14 cellular contexts compared by ENCODE assay signal in the genomic region with DNA sequence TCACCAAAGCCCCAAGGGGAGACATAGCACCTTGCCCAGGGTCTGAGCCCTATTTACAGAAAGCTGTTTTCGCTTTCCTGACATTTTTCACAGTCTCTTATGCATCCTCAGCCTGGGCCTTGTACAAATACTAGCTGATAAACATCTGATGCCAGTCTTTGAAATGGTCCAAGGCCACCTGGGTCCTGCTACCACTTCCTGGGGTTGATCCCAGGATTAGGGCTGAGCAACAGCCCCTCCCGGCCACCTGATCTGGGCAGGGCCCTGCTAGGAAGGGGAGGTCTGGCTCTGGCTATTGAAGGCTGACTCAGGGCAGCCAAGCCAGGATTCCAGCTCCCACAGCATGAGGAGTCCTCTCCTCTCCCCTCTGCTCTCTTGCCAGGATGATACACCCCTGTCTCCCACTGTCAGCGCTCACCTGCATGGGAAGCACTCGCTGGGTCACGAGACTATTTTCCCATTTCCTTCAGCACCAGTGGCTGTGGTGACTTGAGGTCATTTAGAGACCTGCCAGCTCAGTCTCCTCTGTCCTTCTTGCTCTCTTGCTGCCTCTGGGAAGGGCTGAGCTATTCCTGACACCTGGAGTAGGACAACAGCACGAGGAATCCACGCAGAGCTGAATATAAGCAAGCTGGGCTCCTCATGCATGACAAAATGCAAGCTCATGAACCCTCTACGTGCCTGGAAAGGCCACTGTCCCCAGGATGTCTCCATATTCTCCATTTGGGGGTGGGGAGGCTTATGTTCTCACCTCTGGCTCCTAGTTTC. TPM values are rescaled to one million over a fixed set of nuclear protein-coding genes. Genes with fewer than 3 reads are reported as not detected.
A peak's percentile ranks its signal among the peaks of the same experiment; 100 is the strongest.
DNase-seq lines count a peak whose midpoint lies in the region; ATAC-seq and TF ChIP-seq lines count a peak whose summit lies in the region.
"Had no signal": no experiment of that assay in that cellular context is flagged by ENCODE, and none has a peak within 500 bp of the region (broad histone marks: within the 10 kb centered on the region; RNA-seq: fewer than 3 reads in every experiment).

No MANE protein-coding gene starts in this region.

- no peaks in the 10 kb centered on the region for H3K9me3 Mint-ChIP-seq in nephron
- no peaks in the 10 kb centered on the region for H3K9me3 Mint-ChIP-seq in activated T-helper 1 cell treated with anti-CD3 and anti-CD28 coated beads, Interleukin-12 subunit alpha, Interleukin-12 subunit beta, Interleukin-2, Interleukin-4 antibody, amounts not matched to agents 30 ng/mL and 10 ng/mL and 1 ng/mL, durations not matched to agents 14 hours and 24 hours and 36 hours
- H3K9me3 Mint-ChIP-seq: immature natural killer cell, natural killer cell had no signal

- DNase-seq in A172 (ENCODE audit: low spot score) (peak; percentile 19), ecto neural progenitor cell (ENCODE audit: low spot score) (peak; percentile 48), NK-92 (lab: John Stamatoyannopoulos, UW; ENCODE audit: unreplicated experiment) (no peak), heart right ventricle (no peak), germinal center (ENCODE audit: low spot score) (no peak)
- no peak for DNase-seq in activated T-helper 1 cell treated with anti-CD3 and anti-CD28 coated beads, Interleukin-12 subunit alpha, Interleukin-12 subunit beta, Interleukin-2, Interleukin-4 antibody, amounts not matched to agents 30 ng/mL and 10 ng/mL and 1 ng/mL, durations not matched to agents 14 hours and 24 hours and 36 hours (ENCODE audit: low spot score)
- DNase-seq: activated naive CD8-positive, alpha-beta T cell treated with anti-CD3 and anti-CD28 coated beads, Interleukin-2, amount 10 ng/mL, durations not matched to agents 7 days and 5 days; GDM1; immature natural killer cell; natural killer cell; NCI-H2171 treated with DMSO at 0.1 percent for 48 hours; uterus had no signal

- no peak for TF ChIP-seq CTCF in nephron (IDR thresholded peaks at IDR 0.05; ENCODE audit: unreplicated experiment in 3 of 3)
- TF ChIP-seq CTCF in heart right ventricle (IDR thresholded peaks at IDR 0.05) = no peak

- H3K4me3 ChIP-seq in HUES48 (ENCODE audit: low read depth, low read length) = no peak overlapping the region
- no peak overlapping the region for H3K4me3 ChIP-seq in heart right ventricle
- H3K4me3 ChIP-seq: uterus had no signal

- no peaks in the 10 kb centered on the region for H3K36me3 ChIP-seq in HUES48 (ENCODE audit: control insufficient read depth, insufficient read depth, low read length)
- no peaks in the 10 kb centered on the region for H3K36me3 ChIP-seq in heart right ventricle
- H3K36me3 ChIP-seq: uterus had no signal

- ATAC-seq in heart right ventricle = no peak
- ATAC-seq: natural killer cell had no signal

- H3K9me3 ChIP-seq in HUES48 (ENCODE audit: control insufficient read depth, insufficient read depth, low read length) (no peaks in the 10 kb centered on the region), heart right ventricle (no peaks in the 10 kb centered on the region)
- H3K9me3 ChIP-seq: uterus had no signal

- 88 to 91% methylated on average over 8 of the region's 8 CpGs for WGBS in heart right ventricle, 2 donors

- H3K27ac ChIP-seq in HUES48 (ENCODE audit: low read depth, low read length) = peak overlapping the region; percentile 15
- no peak overlapping the region for H3K27ac ChIP-seq in heart right ventricle
- H3K27ac ChIP-seq: uterus had no signal

- H3K4me1 Mint-ChIP-seq in nephron = peaks cover 59% of the 10 kb centered on the region
- no peaks in the 10 kb centered on the region for H3K4me1 Mint-ChIP-seq in activated T-helper 1 cell treated with anti-CD3 and anti-CD28 coated beads, Interleukin-12 subunit alpha, Interleukin-12 subunit beta, Interleukin-2, Interleukin-4 antibody, amounts not matched to agents 30 ng/mL and 10 ng/mL and 1 ng/mL, durations not matched to agents 14 hours and 24 hours and 36 hours (ENCODE audit: low read depth)
- H3K4me1 Mint-ChIP-seq: immature natural killer cell, natural killer cell had no signal

- peaks cover 3% of the 10 kb centered on the region for H3K27me3 Mint-ChIP-seq in nephron (ENCODE audit: low read depth)
- H3K27me3 Mint-ChIP-seq in activated T-helper 1 cell treated with anti-CD3 and anti-CD28 coated beads, Interleukin-12 subunit alpha, Interleukin-12 subunit beta, Interleukin-2, Interleukin-4 antibody, amounts not matched to agents 30 ng/mL and 10 ng/mL and 1 ng/mL, durations not matched to agents 14 hours and 24 hours and 36 hours (ENCODE audit: insufficient read depth) = no peaks in the 10 kb centered on the region

- H3K9ac ChIP-seq in HUES48 (ENCODE audit: low read depth, low read length) = no peak overlapping the region

- H3K36me3 Mint-ChIP-seq in nephron (ENCODE audit: low read depth) = no peaks in the 10 kb centered on the region
- H3K36me3 Mint-ChIP-seq in activated T-helper 1 cell treated with anti-CD3 and anti-CD28 coated beads, Interleukin-12 subunit alpha, Interleukin-12 subunit beta, Interleukin-2, Interleukin-4 antibody, amounts not matched to agents 30 ng/mL and 10 ng/mL and 1 ng/mL, durations not matched to agents 14 hours and 24 hours and 36 hours (ENCODE audit: low read depth) = no peaks in the 10 kb centered on the region
- H3K36me3 Mint-ChIP-seq: activated naive CD8-positive, alpha-beta T cell treated with anti-CD3 and anti-CD28 coated beads, Interleukin-2, amount 10 ng/mL, durations not matched to agents 7 days and 5 days; immature natural killer cell; natural killer cell had no signal

- H3K27ac Mint-ChIP-seq in nephron = peak overlapping the region; percentile 41 to 89 (median 86)
- no peak overlapping the region for H3K27ac Mint-ChIP-seq in activated T-helper 1 cell treated with anti-CD3 and anti-CD28 coated beads, Interleukin-12 subunit alpha, Interleukin-12 subunit beta, Interleukin-2, Interleukin-4 antibody, amounts not matched to agents 30 ng/mL and 10 ng/mL and 1 ng/mL, durations not matched to agents 14 hours and 24 hours and 36 hours
- H3K27ac Mint-ChIP-seq: activated naive CD8-positive, alpha-beta T cell treated with anti-CD3 and anti-CD28 coated beads, Interleukin-2, amount 10 ng/mL, durations not matched to agents 7 days and 5 days; immature natural killer cell; natural killer cell had no signal

- H3K4me3 Mint-ChIP-seq in nephron = peak overlapping the region in 1 of 3 experiments; percentile 1
- H3K4me3 Mint-ChIP-seq in activated T-helper 1 cell treated with anti-CD3 and anti-CD28 coated beads, Interleukin-12 subunit alpha, Interleukin-12 subunit beta, Interleukin-2, Interleukin-4 antibody, amounts not matched to agents 30 ng/mL and 10 ng/mL and 1 ng/mL, durations not matched to agents 14 hours and 24 hours and 36 hours = no peak overlapping the region
- H3K4me3 Mint-ChIP-seq: activated naive CD8-positive, alpha-beta T cell treated with anti-CD3 and anti-CD28 coated beads, Interleukin-2, amount 10 ng/mL, durations not matched to agents 7 days and 5 days; immature natural killer cell; natural killer cell had no signal

- H3K4me1 ChIP-seq in HUES48 (ENCODE audit: control insufficient read depth, insufficient read depth, low read length) = peaks cover 34% of the 10 kb centered on the region
- peaks cover 14 to 46% (median 37%) of the 10 kb centered on the region in 9 donors for H3K4me1 ChIP-seq in heart right ventricle
- H3K4me1 ChIP-seq: uterus had no signal

- intact Hi-C loops in activated T-helper 1 cell treated with anti-CD3 and anti-CD28 coated beads, Interleukin-12 subunit alpha, Interleukin-12 subunit beta, Interleukin-2, Interleukin-4 antibody, amounts not matched to agents 30 ng/mL and 10 ng/mL and 1 ng/mL, durations not matched to agents 14 hours and 24 hours and 36 hours (cut with micrococcal nuclease) = no loop called here
- intact Hi-C loops in heart right ventricle (cut with DNase I) = loop anchor here in 5 of 10 donors (5.0 to 10.0 kb wide), 5 partner anchors 51 to 69 kb away; partner anchors contain the start of gene LGALSL (in 4 of the 5)

- H3K27me3 ChIP-seq in HUES48 (ENCODE audit: control insufficient read depth, insufficient read depth, low read length) = no peaks in the 10 kb centered on the region
- H3K27me3 ChIP-seq in heart right ventricle = no peaks in the 10 kb centered on the region
- H3K27me3 ChIP-seq: uterus had no signal

RNA-seq across cellular contexts. Expression of gene LGALSL, which starts 53.0 kb away (rescaled TPM):
- 7.6 and 20.3 TPM in 2 replicates for total RNA-seq in A172 (2014; rRNA removed; shearing (Covaris generic))
- total RNA-seq in activated T-helper 1 cell treated with anti-CD3 and anti-CD28 coated beads, Interleukin-12 subunit alpha, Interleukin-12 subunit beta, Interleukin-2, Interleukin-4 antibody, amounts not matched to agents 30 ng/mL and 10 ng/mL and 1 ng/mL, durations not matched to agents 14 hours and 24 hours and 36 hours = 2.5 and 3.1 TPM in 2 replicates
- 10 to 100 TPM in 7 of 10 donors, 1 to 10 TPM in 3; 5.3 to 24.8 (median 12.3) TPM for total RNA-seq in heart right ventricle
- polyA plus RNA-seq in heart right ventricle = 1 to 10 TPM; 5.8 to 9.4 TPM

Comparison
In these comparisons a context has a peak if more than half of its experiments do, and no peak if none do; other contexts are left out.
1. DNase-seq: peak in A172 (single experiment) and ecto neural progenitor cell (single experiment); none in NK-92 (single experiment), activated T-helper 1 cell treated with anti-CD3 and anti-CD28 coated beads, Interleukin-12 subunit alpha, Interleukin-12 subunit beta, Interleukin-2, Interleukin-4 antibody, amounts not matched to agents 30 ng/mL and 10 ng/mL and 1 ng/mL, durations not matched to agents 14 hours and 24 hours and 36 hours (single experiment), heart right ventricle (0 of 2) and germinal center (single experiment).